Comparison of ENCODE assay signal across 22 cellular contexts in the genomic region with DNA sequence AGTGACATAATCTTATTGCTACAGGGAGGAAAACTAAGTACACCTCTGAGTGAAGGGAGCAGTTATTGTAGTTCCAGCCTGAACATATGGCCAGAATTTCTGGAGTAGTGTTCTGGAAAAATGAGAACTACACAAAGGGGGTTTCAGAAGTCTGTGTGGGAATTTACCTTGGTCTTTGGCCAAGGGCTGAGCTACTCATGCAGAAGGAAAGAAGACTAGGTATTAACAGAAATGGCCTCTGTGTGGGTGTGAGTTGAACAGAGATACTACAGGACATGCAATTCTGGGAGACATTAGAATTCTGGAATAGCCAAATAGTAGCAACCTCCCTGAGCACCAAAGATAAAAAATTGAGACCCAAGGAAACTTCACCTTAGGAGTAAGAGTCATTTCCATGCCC.
A peak's percentile ranks its signal among the peaks of the same experiment; 100 is the strongest.
DNase-seq lines count a peak whose midpoint lies in the region; ATAC-seq, FAIRE-seq and TF ChIP-seq lines count a peak whose summit lies in the region.
"Had no signal": no experiment of that assay in that cellular context is flagged by ENCODE, and none has a peak within 500 bp of the region (broad histone marks: within the 10 kb centered on the region; RNA-seq: fewer than 3 reads in every experiment).

No MANE protein-coding gene starts in this region.

- H3K27me3 ChIP-seq in GM23248 (replicated peaks; ENCODE audit: insufficient read depth) (no peaks in the 10 kb centered on the region), pancreas (no peaks in the 10 kb centered on the region)
- H3K27me3 ChIP-seq: body of pancreas, esophagus muscularis mucosa, gastrocnemius medialis, tibial nerve had no signal

- peak overlapping the region; percentile 13; the same call in 1 of the 2 replicates for H2AFZ ChIP-seq in GM23248

- in situ Hi-C loops in Caki2 (cut with HindIII; ENCODE audit: low pct_unique_long_range_greater_than_20kb, low sequenced_read_pairs) (no loop called here), GM23248 (cut with MboI) (no loop called here)

- H3K36me3 ChIP-seq in GM23248 (ENCODE audit: low read depth) = no peaks in the 10 kb centered on the region
- H3K36me3 ChIP-seq in pancreas = no peaks in the 10 kb centered on the region
- H3K36me3 ChIP-seq: esophagus muscularis mucosa, gastrocnemius medialis, tibial nerve had no signal

- peak; percentile 37 for DNase-seq in Caki2 (ENCODE audit: low read depth)
- no peak for DNase-seq in GM23248
- peak; percentile 6 for DNase-seq in LNCaP clone FGC (ENCODE audit: low read depth)
- DNase-seq in epithelial cell of proximal tubule (ENCODE audit: low read depth) = peak; percentile 48
- no peak for DNase-seq in NCI-H146 (lab: John Stamatoyannopoulos, UW)
- DNase-seq in pancreas = no peak
- DNase-seq in ecto neural progenitor cell (ENCODE audit: low spot score) = no peak
- DNase-seq: activated CD8-positive, alpha-beta memory T cell treated with anti-CD3 and anti-CD28 coated beads, Interleukin-2, amount 50 U/mL, for 4 hours; activated effector memory CD4-positive, alpha-beta T cell treated with Interleukin-2 at 50 U/mL for 16 hours; activated naive CD8-positive, alpha-beta T cell treated with anti-CD3 and anti-CD28 coated beads, Interleukin-2, amount 10 ng/mL, durations not matched to agents 7 days and 5 days; body of pancreas; effector memory CD4-positive, alpha-beta T cell; gastrocnemius medialis; islet precursor cell; NCI-H524 treated with DMSO at 0.1 percent for 48 hours; retina; stimulated activated naive CD8-positive, alpha-beta T cell treated with anti-CD3 and anti-CD28 coated beads, Interleukin-15, amount 100 ng/mL, for 72 hours; T-helper 9 cell had no signal

- no peaks in the 10 kb centered on the region for H3K9me2 ChIP-seq in GM23248 (ENCODE audit: insufficient read depth)

- H3K27ac ChIP-seq in GM23248 = no peak overlapping the region
- H3K27ac ChIP-seq in pancreas = no peak overlapping the region
- H3K27ac ChIP-seq: body of pancreas, esophagus muscularis mucosa, gastrocnemius medialis, tibial nerve had no signal

- FAIRE-seq in pancreas (lab: Jason Lieb, UNC) = no peak

- no peaks in the 10 kb centered on the region for H3K79me2 ChIP-seq in GM23248 (ENCODE audit: insufficient read depth)

- no peaks in the 10 kb centered on the region for H4K20me1 ChIP-seq in GM23248 (ENCODE audit: insufficient read depth)

- ATAC-seq in GM21367 (IDR thresholded peaks at IDR 0.05; ENCODE audit: unreplicated experiment) (no peak), pancreas (no peak)
- ATAC-seq: body of pancreas; gastrocnemius medialis; Right ventricle myocardium inferior; stimulated activated naive CD8-positive, alpha-beta T cell treated with anti-CD3 and anti-CD28 coated beads, Interleukin-15, amount 100 ng/mL, for 72 hours had no signal

- H3K4me3 ChIP-seq in GM23248 (no peak overlapping the region), LNCaP clone FGC (ENCODE audit: low read depth, low read length) (no peak overlapping the region), epithelial cell of proximal tubule (ENCODE audit: low read depth, low read length) (no peak overlapping the region), pancreas (no peak overlapping the region)
- H3K4me3 ChIP-seq: body of pancreas, esophagus muscularis mucosa, gastrocnemius medialis, tibial nerve had no signal

- intact Hi-C loops in pancreas (cut with DNase I) = no loop called here

- H3K4me1 ChIP-seq in GM23248 (ENCODE audit: insufficient read depth) = no peaks in the 10 kb centered on the region
- H3K4me1 ChIP-seq in pancreas = no peaks in the 10 kb centered on the region
- H3K4me1 ChIP-seq: body of pancreas, gastrocnemius medialis had no signal

- no peak overlapping the region for H3K9ac ChIP-seq in GM23248

- H3K9me3 ChIP-seq in GM23248 (ENCODE audit: low read depth) = no peaks in the 10 kb centered on the region
- no peaks in the 10 kb centered on the region for H3K9me3 ChIP-seq in pancreas
- H3K9me3 ChIP-seq: body of pancreas, esophagus muscularis mucosa, gastrocnemius medialis, tibial nerve had no signal

- no peak overlapping the region for H3K4me2 ChIP-seq in GM23248 (ENCODE audit: unreplicated experiment)

- no peaks in the 10 kb centered on the region for H3F3A ChIP-seq in GM23248 (ENCODE audit: insufficient read depth)

- no peak for TF ChIP-seq CTCF in LNCaP clone FGC (IDR thresholded peaks at IDR 0.05; ENCODE audit: control insufficient read depth, extremely low read depth, insufficient read depth)
- TF ChIP-seq CTCF in epithelial cell of proximal tubule (conservative IDR thresholded peaks at IDR 0.05; ENCODE audit: low read depth, low read length) = no peak
- TF ChIP-seq CTCF in pancreas (IDR thresholded peaks at IDR 0.05) = no peak

Comparison
In these comparisons a context has a peak if more than half of its experiments do, and no peak if none do; other contexts are left out.
1. DNase-seq: peak in Caki2 (single experiment), LNCaP clone FGC (single experiment) and epithelial cell of proximal tubule (single experiment); none in GM23248 (single experiment), NCI-H146 (single experiment), pancreas (0 of 6) and ecto neural progenitor cell (single experiment).